ENCODE assay signal across 10 cellular contexts in the genomic region with DNA sequence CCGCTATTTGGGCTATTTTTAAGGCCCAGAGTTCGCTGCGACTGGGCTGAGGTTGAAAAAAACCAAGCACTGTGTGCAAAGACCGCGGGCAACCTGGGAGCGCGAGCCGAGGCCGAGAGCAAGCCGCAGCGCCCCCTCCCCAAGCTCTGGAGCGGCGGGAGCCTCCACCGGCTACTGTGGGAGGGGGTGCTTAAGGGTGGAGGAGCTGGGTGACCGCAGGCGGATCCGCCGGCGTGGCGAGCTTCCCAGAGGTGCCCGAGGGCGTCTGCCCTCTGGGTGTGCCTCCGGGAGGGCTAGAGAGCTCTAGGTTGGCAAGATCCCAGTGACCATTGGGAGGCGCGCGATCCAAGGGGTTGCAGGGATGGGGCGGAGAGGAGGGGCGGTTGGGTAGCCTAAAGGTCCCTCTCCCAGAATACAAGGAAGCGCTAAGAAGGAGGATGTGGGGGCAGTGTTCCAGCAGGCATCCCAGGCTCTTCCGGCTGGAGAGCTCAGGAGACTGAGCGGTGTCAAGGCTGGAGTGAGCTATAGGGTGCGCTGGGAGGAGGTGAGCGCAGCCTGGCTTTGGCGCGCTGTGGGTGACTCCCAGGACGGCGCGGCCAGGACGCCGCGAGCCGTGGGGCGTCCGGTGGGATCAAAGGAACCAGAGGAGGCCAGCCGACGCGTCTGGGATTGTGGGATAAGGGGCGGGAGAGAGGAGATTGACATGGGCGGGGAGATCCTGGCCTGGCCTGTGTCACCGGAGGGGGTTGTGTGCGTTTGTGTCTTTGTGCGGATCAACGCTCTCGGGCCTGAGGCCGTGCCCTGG. TPM values are rescaled to one million over a fixed set of nuclear protein-coding genes. Genes with fewer than 3 reads are reported as not detected.
A peak's percentile ranks its signal among the peaks of the same experiment; 100 is the strongest.
DNase-seq lines count a peak whose midpoint lies in the region; ATAC-seq, FAIRE-seq and TF ChIP-seq lines count a peak whose summit lies in the region.
"Had no signal": no experiment of that assay in that cellular context is flagged by ENCODE, and none has a peak within 500 bp of the region (broad histone marks: within the 10 kb centered on the region; RNA-seq: fewer than 3 reads in every experiment).

No MANE protein-coding gene starts in this region.

- CTCF ChIA-PET in A549 (lab: Yijun Ruan, JAX): interaction anchor here (0.6 to 5.3 kb wide), 3 partner anchors 11 to 1443 kb away, joined by 3 to 40 read pairs (median 3); no protein-coding TSS in a partner anchor

- DNase-seq in A549 (ENCODE audit: low read depth in 1 of 2, low spot score in 1 of 2): peak in 1 of 2 experiments; percentile 19
- peak; percentile 55 for DNase-seq in RPMI7951 (ENCODE audit: low read depth)
- no peak for DNase-seq in uterus
- no peak for DNase-seq in activated CD4-positive, alpha-beta T cell treated with anti-CD3 and anti-CD28 coated beads, Interleukin-2, amount 50 U/mL, for 4 hours
- DNase-seq: IMR-90 had no signal

- H3K4me3 ChIP-seq in A549: peak overlapping the region; percentile 33
- H3K4me3 ChIP-seq in HUES48 (ENCODE audit: low read depth, low read length): peak overlapping the region; percentile 41
- H3K4me3 ChIP-seq in iPS-20b (ENCODE audit: low read length): peak overlapping the region; percentile 43
- no peak overlapping the region for H3K4me3 ChIP-seq in uterus

- ATAC-seq in A549: peak; percentile 67 to 83
- ATAC-seq in GM18861 (IDR thresholded peaks at IDR 0.05; ENCODE audit: unreplicated experiment): no peak
- no peak for ATAC-seq in HG03108 (IDR thresholded peaks at IDR 0.05; ENCODE audit: unreplicated experiment)

- H3K36me3 ChIP-seq in HUES48 (ENCODE audit: control insufficient read depth, insufficient read depth, low read length) (no peaks in the 10 kb centered on the region), iPS-20b (ENCODE audit: insufficient read depth, low read depth, low read length) (no peaks in the 10 kb centered on the region), uterus (no peaks in the 10 kb centered on the region)

- 0 out of 5 replicates have a peak, but pooled peaks of 1 of the 2 experiments have one; percentile 3 for TF ChIP-seq RAD21 in A549 (conservative IDR thresholded peaks at IDR 0.05 in 1 of 2, IDR thresholded peaks at IDR 0.05 in 1 of 2)

- no peak overlapping the region for H3K27ac ChIP-seq in A549
- no peak overlapping the region for H3K27ac ChIP-seq in HUES48 (ENCODE audit: low read depth, low read length)
- H3K27ac ChIP-seq in iPS-20b (ENCODE audit: low read length): no peak overlapping the region
- H3K27ac ChIP-seq in uterus: no peak overlapping the region

- POLR2A ChIA-PET in A549 (lab: Yijun Ruan, JAX): no interaction called here

- H3K9ac ChIP-seq in HUES48 (ENCODE audit: low read depth, low read length): no peak overlapping the region
- no peak overlapping the region for H3K9ac ChIP-seq in iPS-20b (ENCODE audit: low read depth, low read length)

- FAIRE-seq in A549 (lab: Jason Lieb, UNC): no peak

- peaks cover 9% of the 10 kb centered on the region; the same call in 2 of the 3 replicates for H3K4me1 ChIP-seq in A549
- peaks cover 18% of the 10 kb centered on the region for H3K4me1 ChIP-seq in HUES48 (ENCODE audit: control insufficient read depth, insufficient read depth, low read length)
- peaks cover 6% of the 10 kb centered on the region; the same call in 1 of the 2 replicates for H3K4me1 ChIP-seq in iPS-20b (ENCODE audit: insufficient read depth, low read length)
- peaks cover 0 to 12% of the 10 kb centered on the region in 2 donors for H3K4me1 ChIP-seq in uterus

- H3K4me2 ChIP-seq in A549: peak overlapping the region; percentile 82

- TF ChIP-seq POLR2A in A549 (IDR thresholded peaks at IDR 0.05; ENCODE audit: low read length): no peak
- TF ChIP-seq POLR2A in uterus (IDR thresholded peaks at IDR 0.05): peak in 1 of 2 donors; percentile 39

- TF ChIP-seq EP300 in A549 (IDR thresholded peaks at IDR 0.05): no peak

- intact Hi-C loops in uterus (cut with DNase I; ENCODE audit: low total_unique reads): no loop called here

- H3K9me3 ChIP-seq in A549 (0 out of 3 replicates have a peak, but pooled peaks cover 3% of the 10 kb centered on the region), HUES48 (ENCODE audit: control insufficient read depth, insufficient read depth, low read length) (no peaks in the 10 kb centered on the region), iPS-20b (ENCODE audit: insufficient read depth, low read depth, low read length) (peaks cover 5% of the 10 kb centered on the region; the same call in 1 of the 2 replicates), uterus (no peaks in the 10 kb centered on the region)

- 11% methylated on average over 41 of the region's 55 CpGs for WGBS in A549 (ENCODE audit: missing lambda C conversion rate)

- TF ChIP-seq CTCF in A549 (IDR thresholded peaks at IDR 0.05): no peak
- TF ChIP-seq CTCF in uterus (IDR thresholded peaks at IDR 0.05): no peak

- peaks cover 100% of the 10 kb centered on the region for H3K27me3 ChIP-seq in HUES48 (ENCODE audit: control insufficient read depth, insufficient read depth, low read length)
- peaks cover 100% of the 10 kb centered on the region for H3K27me3 ChIP-seq in iPS-20b (ENCODE audit: insufficient read depth, low read length)
- peaks cover 7 to 95% of the 10 kb centered on the region in 2 donors for H3K27me3 ChIP-seq in uterus

TF ChIP-seq in A549, 52 proteins besides CTCF, POLR2A, EP300 and RAD21:
- no peak for TF ChIP-seq RFX5 (IDR thresholded peaks at IDR 0.05)

RNA-seq across cellular contexts. Expression of a gene that starts 8.0 kb away (rescaled TPM):
- polyA plus RNA-seq in A549 (2011; rRNA removed) (not detected in 2 replicates), A549 (2017; fragmentation: RNase III; extraction: RNeasy Plus Mini Kit Qiagen cat#74134 plus additional on column Dnase treatment) (not detected in 3 replicates)
- polyA plus RNA-seq in A549 (2012; cell fraction: cytosol; rRNA removed): not detected in 2 replicates
- polyA plus RNA-seq in A549 (2012; cell fraction: nucleus; rRNA removed): not detected in 2 replicates
- not detected in 2 replicates for polyA minus RNA-seq in A549 (2011; rRNA and poly(A)+ RNA removed)
- 0.48 and 0.59 TPM in 2 replicates for total RNA-seq in RPMI7951 (2014; rRNA removed; shearing (Covaris generic))
- total RNA-seq in uterus: 1 to 10 TPM in 1 of 4 donors, under 1 TPM in 2, not detected in 1; 0.26 to 5.9 (median 0.52) TPM
- total RNA-seq: IMR-90, kidney epithelial cell had no signal
- polyA plus RNA-seq: IMR-90 had no signal

RNA-seq across cellular contexts. Expression of a gene that starts 11.2 kb away (rescaled TPM):
- not detected in 2 replicates for polyA plus RNA-seq in A549 (2011; rRNA removed)
- polyA plus RNA-seq in A549 (2012; cell fraction: cytosol; rRNA removed): 0.08 and 0.09 TPM in 2 replicates
- not detected in 2 replicates for polyA plus RNA-seq in A549 (2012; cell fraction: nucleus; rRNA removed)
- not detected in 3 replicates for polyA plus RNA-seq in A549 (2017; fragmentation: RNase III; extraction: RNeasy Plus Mini Kit Qiagen cat#74134 plus additional on column Dnase treatment)
- not detected in 2 replicates for polyA minus RNA-seq in A549 (2011; rRNA and poly(A)+ RNA removed)
- 0.20 and 1.2 TPM in 2 replicates for total RNA-seq in RPMI7951 (2014; rRNA removed; shearing (Covaris generic))
- 1 to 10 TPM in 1 of 4 donors, under 1 TPM in 2, not detected in 1; 0.30 to 1.5 (median 0.77) TPM for total RNA-seq in uterus
- total RNA-seq: IMR-90, kidney epithelial cell had no signal
- polyA plus RNA-seq: IMR-90 had no signal

Comparison
In these comparisons a context has a peak if more than half of its experiments do, and no peak if none do; other contexts are left out.
1. ATAC-seq: peak in A549 (2 of 2); none in GM18861 (single experiment) and HG03108 (single experiment).
2. H3K4me3 ChIP-seq: peak in A549 (single experiment), HUES48 (single experiment) and iPS-20b (single experiment); none in uterus (0 of 2).